9 cellular contexts compared by ENCODE assay signal in the genomic region with DNA sequence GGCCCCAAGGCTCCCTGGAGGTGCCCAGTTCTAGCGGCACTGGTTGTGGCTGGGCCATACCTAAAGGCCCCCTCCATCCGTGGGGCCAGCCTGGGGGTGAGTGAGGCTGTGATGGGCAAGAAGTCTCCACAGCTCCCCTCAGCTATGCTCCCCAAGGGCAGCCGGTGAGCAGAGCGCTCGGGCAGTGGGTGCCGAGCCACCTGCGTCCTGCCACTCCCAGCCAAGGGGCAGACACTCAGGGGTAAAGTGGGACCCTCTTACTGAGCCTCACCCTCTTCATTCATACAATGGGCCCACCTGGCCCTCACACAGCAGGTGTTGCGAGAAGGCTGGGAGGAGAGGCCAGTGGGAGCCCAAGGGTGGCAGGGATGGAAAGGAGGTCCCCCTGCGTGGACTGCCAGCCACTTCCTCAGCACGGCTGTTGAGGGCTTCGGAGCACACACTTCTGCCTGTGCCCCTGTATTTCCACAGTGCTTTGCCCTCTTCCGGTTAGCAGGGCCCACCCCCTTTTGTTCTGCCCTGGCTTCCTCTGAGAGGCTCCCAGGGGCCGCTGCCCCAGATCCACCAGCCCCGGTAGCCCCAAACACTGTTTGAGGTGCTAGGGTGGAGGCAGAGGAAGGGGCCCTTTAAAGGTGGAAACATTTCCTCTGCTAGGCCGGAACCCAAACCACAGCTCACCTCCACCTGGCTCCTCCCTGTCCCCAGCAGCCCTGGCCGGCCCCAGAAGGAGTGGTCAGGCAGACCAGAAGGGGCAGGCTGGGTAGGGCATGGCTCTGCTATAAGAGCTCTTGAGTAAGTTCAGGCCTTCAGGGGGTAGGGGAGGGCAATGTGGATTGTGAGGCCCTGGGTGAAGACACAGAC. TPM values are rescaled to one million over a fixed set of nuclear protein-coding genes. Genes with fewer than 3 reads are reported as not detected.
A peak's percentile ranks its signal among the peaks of the same experiment; 100 is the strongest.
DNase-seq lines count a peak whose midpoint lies in the region; ATAC-seq and TF ChIP-seq lines count a peak whose summit lies in the region.
"Had no signal": no experiment of that assay in that cellular context is flagged by ENCODE, and none has a peak within 500 bp of the region (broad histone marks: within the 10 kb centered on the region; RNA-seq: fewer than 3 reads in every experiment).

No MANE protein-coding gene starts in this region.

- no peaks in the 10 kb centered on the region for H3K27me3 Mint-ChIP-seq in activated T-helper 17 cell treated with anti-CD3 and anti-CD28 coated beads, Interleukin-2, amount 50 U/mL, for 72 hours

- H3K9me2 ChIP-seq in GM23248 (ENCODE audit: insufficient read depth): no peaks in the 10 kb centered on the region

- H3K27me3 ChIP-seq in left ventricle myocardium inferior (ENCODE audit: low read depth) (no peaks in the 10 kb centered on the region), vagina (no peaks in the 10 kb centered on the region), GM23248 (replicated peaks; ENCODE audit: insufficient read depth) (no peaks in the 10 kb centered on the region)

- H3K4me1 ChIP-seq in left ventricle myocardium inferior (peaks cover 32% of the 10 kb centered on the region), mucosa of descending colon (ENCODE audit: low read depth) (peaks cover 26% of the 10 kb centered on the region), vagina (peaks cover 51% of the 10 kb centered on the region), GM23248 (ENCODE audit: insufficient read depth) (peaks cover 11% of the 10 kb centered on the region)

- DNase-seq in Right ventricle myocardium superior: peak; percentile 46
- DNase-seq in left ventricle myocardium inferior: no peak
- DNase-seq in mucosa of descending colon: peak in 2 of 3 donors; percentile 71 to 83
- no peak for DNase-seq in vagina (ENCODE audit: extremely low spot score in 2 of 2)
- DNase-seq in kidney tubule cell (ENCODE audit: low spot score): no peak
- DNase-seq in GM23248: no peak

- no peaks in the 10 kb centered on the region for H3K9me3 Mint-ChIP-seq in activated T-helper 17 cell treated with anti-CD3 and anti-CD28 coated beads, Interleukin-2, amount 50 U/mL, for 72 hours

- peak; percentile 34 for ATAC-seq in Right ventricle myocardium superior (ENCODE audit: poor library complexity)
- peak; percentile 45 for ATAC-seq in activated T-helper 17 cell treated with anti-CD3 and anti-CD28 coated beads, Interleukin-2, amount 50 U/mL, for 72 hours (replicated peaks)
- peak; percentile 75 for ATAC-seq in mucosa of descending colon
- no peak for ATAC-seq in HG02884 (IDR thresholded peaks at IDR 0.05; ENCODE audit: unreplicated experiment)

- in situ Hi-C loops in GM23248 (cut with MboI): no loop called here

- H3K79me2 ChIP-seq in GM23248 (ENCODE audit: insufficient read depth): no peaks in the 10 kb centered on the region

- TF ChIP-seq POLR2A in vagina (IDR thresholded peaks at IDR 0.05): no peak

- WGBS in GM23248 (ENCODE audit: low coverage in 1 of 2, low lambda C conversion rate in 2 of 2, missing lambda C conversion rate in 2 of 2), 2 experiments: 85 to 88% methylated on average over 16 of the region's 16 CpGs

- H3K4me3 ChIP-seq in left ventricle myocardium inferior (no peak overlapping the region), mucosa of descending colon (no peak overlapping the region), vagina (no peak overlapping the region), GM23248 (no peak overlapping the region)

- no peaks in the 10 kb centered on the region for H3K36me3 Mint-ChIP-seq in activated T-helper 17 cell treated with anti-CD3 and anti-CD28 coated beads, Interleukin-2, amount 50 U/mL, for 72 hours (ENCODE audit: low read depth)

- intact Hi-C loops in Right ventricle myocardium superior (cut with DNase I) (no loop called here), left ventricle myocardium inferior (cut with micrococcal nuclease) (no loop called here), mucosa of descending colon (cut with DNase I, micrococcal nuclease) (no loop called here), vagina (cut with DNase I) (no loop called here)

- no peaks in the 10 kb centered on the region for H4K20me1 ChIP-seq in GM23248 (ENCODE audit: insufficient read depth)

- TF ChIP-seq CTCF in left ventricle myocardium inferior (IDR thresholded peaks at IDR 0.05; ENCODE audit: borderline replicate concordance): no peak
- TF ChIP-seq CTCF in mucosa of descending colon (IDR thresholded peaks at IDR 0.05): no peak
- TF ChIP-seq CTCF in vagina (IDR thresholded peaks at IDR 0.05): no peak

- H3K36me3 ChIP-seq in left ventricle myocardium inferior: no peaks in the 10 kb centered on the region
- no peaks in the 10 kb centered on the region for H3K36me3 ChIP-seq in mucosa of descending colon (ENCODE audit: low read depth)
- no peaks in the 10 kb centered on the region for H3K36me3 ChIP-seq in vagina
- H3K36me3 ChIP-seq in GM23248 (ENCODE audit: low read depth): no peaks in the 10 kb centered on the region

- no peak overlapping the region for H3K27ac ChIP-seq in left ventricle myocardium inferior (replicated peaks)
- peak overlapping the region; percentile 36 for H3K27ac ChIP-seq in vagina
- H3K27ac ChIP-seq in GM23248: no peak overlapping the region
- H3K27ac ChIP-seq: KMS-11 had no signal

- peak overlapping the region; percentile 93 for H3K27ac Mint-ChIP-seq in activated T-helper 17 cell treated with anti-CD3 and anti-CD28 coated beads, Interleukin-2, amount 50 U/mL, for 72 hours

- H3F3A ChIP-seq in GM23248 (ENCODE audit: insufficient read depth): 0 out of 2 replicates have a peak, but pooled peaks cover 5% of the 10 kb centered on the region

- H3K4me3 Mint-ChIP-seq in activated T-helper 17 cell treated with anti-CD3 and anti-CD28 coated beads, Interleukin-2, amount 50 U/mL, for 72 hours: peak overlapping the region; percentile 76

- no peak overlapping the region for H3K4me2 ChIP-seq in GM23248 (ENCODE audit: unreplicated experiment)
- H3K4me2 ChIP-seq: KMS-11 had no signal

- no peak overlapping the region for H3K9ac ChIP-seq in GM23248
- H3K9ac ChIP-seq: KMS-11 had no signal

- H2AFZ ChIP-seq in GM23248: no peak overlapping the region

- no peaks in the 10 kb centered on the region for H3K9me3 ChIP-seq in left ventricle myocardium inferior (replicated peaks)
- H3K9me3 ChIP-seq in mucosa of descending colon: no peaks in the 10 kb centered on the region
- no peaks in the 10 kb centered on the region for H3K9me3 ChIP-seq in vagina
- no peaks in the 10 kb centered on the region for H3K9me3 ChIP-seq in GM23248 (ENCODE audit: low read depth)

- H3K4me1 Mint-ChIP-seq in activated T-helper 17 cell treated with anti-CD3 and anti-CD28 coated beads, Interleukin-2, amount 50 U/mL, for 72 hours: peaks cover 55% of the 10 kb centered on the region

RNA-seq across cellular contexts. Expression of gene C10orf105, which starts 16.4 kb away (rescaled TPM):
- 0.05 TPM for total RNA-seq in Right ventricle myocardium superior
- 0.05 TPM for total RNA-seq in left ventricle myocardium inferior
- 1 to 10 TPM in 1 of 2 donors, under 1 TPM in 1; 0.04 to 1.0 TPM for total RNA-seq in activated T-helper 17 cell treated with anti-CD3 and anti-CD28 coated beads, Interleukin-2, amount 50 U/mL, for 72 hours
- under 1 TPM in 1 of 3 donors, not detected in 2; 0.10 TPM for total RNA-seq in mucosa of descending colon
- 0.49 TPM for total RNA-seq in vagina
- not detected in 2 replicates for total RNA-seq in GM23248 (2014; rRNA removed; shearing (Covaris generic))
- 0.06 TPM in 1 of 2 replicates, not detected in the other for polyA plus RNA-seq in GM23248 (2016; fragmentation: Nextera tagmentation; extraction: Ambion mirVana)

RNA-seq across cellular contexts. Expression of gene VSIR, which starts 37.4 kb away (rescaled TPM):
- total RNA-seq in Right ventricle myocardium superior (116 TPM), left ventricle myocardium inferior (104 TPM), mucosa of descending colon (10 to 100 TPM; 48.1 to 71.0 (median 60.7) TPM), vagina (96.5 TPM)
- total RNA-seq in activated T-helper 17 cell treated with anti-CD3 and anti-CD28 coated beads, Interleukin-2, amount 50 U/mL, for 72 hours: 100 to 1,000 TPM in 1 of 2 donors, 10 to 100 TPM in 1; 27.9 to 125 TPM
- total RNA-seq in GM23248 (2014; rRNA removed; shearing (Covaris generic)): 60.8 and 81.6 TPM in 2 replicates
- 152 and 153 TPM in 2 replicates for polyA plus RNA-seq in GM23248 (2016; fragmentation: Nextera tagmentation; extraction: Ambion mirVana)

Comparison
In these comparisons a context has a peak if more than half of its experiments do, and no peak if none do; other contexts are left out.
1. DNase-seq: peak in Right ventricle myocardium superior (single experiment) and mucosa of descending colon (2 of 3); none in left ventricle myocardium inferior (single experiment), vagina (0 of 2), kidney tubule cell (single experiment) and GM23248 (single experiment).